ENCODE assay signal across 32 cellular contexts in genomic region chr3:30310251-30310954, GRCh38.
DNase-seq lines count a peak whose midpoint lies in the region; ATAC-seq, FAIRE-seq and TF ChIP-seq lines count a peak whose summit lies in the region.
"Had no signal": no experiment of that assay in that cellular context is flagged by ENCODE, and none has a peak within 500 bp of the region (broad histone marks: within the 10 kb centered on the region; RNA-seq: fewer than 3 reads in every experiment).

No MANE protein-coding gene starts in this region.

- H3K36me3 ChIP-seq in IMR-90 (ENCODE audit: control insufficient read depth, insufficient read depth, low read length) (no peaks in the 10 kb centered on the region), astrocyte (ENCODE audit: insufficient read depth, low read length) (no peaks in the 10 kb centered on the region), lower lobe of right lung (no peaks in the 10 kb centered on the region)
- H3K36me3 ChIP-seq: gastrocnemius medialis, MG63, suprapubic skin, uterus had no signal

- H3K9me3 ChIP-seq in IMR-90 (ENCODE audit: control insufficient read depth, insufficient read depth, low read length) = no peaks in the 10 kb centered on the region
- H3K9me3 ChIP-seq in astrocyte (ENCODE audit: insufficient read depth, low read depth, low read length) = no peaks in the 10 kb centered on the region
- H3K9me3 ChIP-seq in lower lobe of right lung = no peaks in the 10 kb centered on the region
- H3K9me3 ChIP-seq: gastrocnemius medialis, MG63, SK-N-SH, suprapubic skin, uterus had no signal

- CTCF ChIA-PET in IMR-90 (lab: Yijun Ruan, JAX) (no interaction called here), RWPE1 (lab: Yijun Ruan, JAX) (no interaction called here)

- H3K4me2 ChIP-seq in IMR-90 (ENCODE audit: low read depth, low read length) (no peak overlapping the region), astrocyte (ENCODE audit: low read length) (no peak overlapping the region)
- H3K4me2 ChIP-seq: SK-N-SH had no signal

- no peak overlapping the region for H3K56ac ChIP-seq in IMR-90 (ENCODE audit: extremely low read depth, insufficient read depth, low read length)

- TF ChIP-seq CTCF in IMR-90 (conservative IDR thresholded peaks at IDR 0.05; ENCODE audit: low read depth, low read length) = no peak
- no peak for TF ChIP-seq CTCF in astrocyte (IDR thresholded peaks at IDR 0.05; ENCODE audit: insufficient read depth, low read depth, low read length)
- TF ChIP-seq CTCF in fibroblast of pulmonary artery (IDR thresholded peaks at IDR 0.05; ENCODE audit: low read length, missing control alignments) = no peak
- no peak for TF ChIP-seq CTCF in lower lobe of right lung (IDR thresholded peaks at IDR 0.05)
- TF ChIP-seq CTCF in RWPE1 (conservative IDR thresholded peaks at IDR 0.05; ENCODE audit: low read depth) = no peak

- H3K23ac ChIP-seq in IMR-90 (ENCODE audit: low read depth, low read length) = no peak overlapping the region

- H3K27me3 ChIP-seq in IMR-90 (ENCODE audit: control insufficient read depth, insufficient read depth, low read length) (no peaks in the 10 kb centered on the region), astrocyte (ENCODE audit: insufficient read depth, low read length) (no peaks in the 10 kb centered on the region), lower lobe of right lung (ENCODE audit: low read depth) (no peaks in the 10 kb centered on the region)
- H3K27me3 ChIP-seq: gastrocnemius medialis, MG63, suprapubic skin, uterus had no signal

- no peak overlapping the region for H4K5ac ChIP-seq in IMR-90 (ENCODE audit: low read depth, low read length)

- H3K14ac ChIP-seq in IMR-90 (replicated peaks; ENCODE audit: low read depth, low read length) = no peak overlapping the region

- no peak overlapping the region for H2AFZ ChIP-seq in IMR-90 (replicated peaks; ENCODE audit: low read length, poor library complexity)
- no peak overlapping the region for H2AFZ ChIP-seq in astrocyte (ENCODE audit: low read depth, low read length)

- no peak for TF ChIP-seq POLR2A in IMR-90 (IDR thresholded peaks at IDR 0.05; ENCODE audit: low read depth, low read length)

- no peak overlapping the region for H4K8ac ChIP-seq in IMR-90 (ENCODE audit: low read depth in 2 of 2, low read length in 2 of 2)

- no peak overlapping the region for H3K27ac ChIP-seq in IMR-90 (ENCODE audit: insufficient read depth, low read length)
- no peak overlapping the region for H3K27ac ChIP-seq in astrocyte (ENCODE audit: low read depth, low read length)
- no peak overlapping the region for H3K27ac ChIP-seq in lower lobe of right lung
- no peak overlapping the region for H3K27ac ChIP-seq in RWPE1
- H3K27ac ChIP-seq: gastrocnemius medialis, suprapubic skin had no signal

- no peaks in the 10 kb centered on the region for H3K36me3 Mint-ChIP-seq in astrocyte (ENCODE audit: low read depth, unreplicated experiment)
- H3K36me3 Mint-ChIP-seq: brain had no signal

- no peak overlapping the region for H3K4ac ChIP-seq in IMR-90 (ENCODE audit: low read depth, low read length)

- no peak overlapping the region for H3K27ac Mint-ChIP-seq in astrocyte (ENCODE audit: unreplicated experiment)
- H3K27ac Mint-ChIP-seq: T-helper 1 cell treated with Interleukin-12 subunit alpha and Interleukin-12 subunit beta and Interleukin-4 antibody, amounts not matched to agents 30 μg/mL and 1 μg/mL, for 36 hours had no signal

- H3K4me1 ChIP-seq in IMR-90 (ENCODE audit: control insufficient read depth, insufficient read depth, low read length) (peaks cover 5% of the 10 kb centered on the region), astrocyte (ENCODE audit: insufficient read depth, low read length) (no peaks in the 10 kb centered on the region), lower lobe of right lung (peaks cover 4% of the 10 kb centered on the region)

- no peak for TF ChIP-seq RAD21 in IMR-90 (IDR thresholded peaks at IDR 0.05; ENCODE audit: low read length)

- no peak overlapping the region for H2AK5ac ChIP-seq in IMR-90 (ENCODE audit: low read depth, low read length)

- peak; percentile 34 for DNase-seq in IMR-90
- DNase-seq in astrocyte (ENCODE audit: low read depth) = no peak
- peak; percentile 89 for DNase-seq in fibroblast of pulmonary artery (ENCODE audit: low read depth)
- DNase-seq in lower lobe of right lung = no peak
- DNase-seq in NCI-H510A (lab: John Stamatoyannopoulos, UW) = no peak
- no peak for DNase-seq in posterior cingulate gyrus
- no peak for DNase-seq in RWPE1 (ENCODE audit: low spot score)
- DNase-seq in GM19240 (ENCODE audit: insufficient read length, low spot score) = no peak
- DNase-seq: activated CD8-positive, alpha-beta memory T cell treated with anti-CD3 and anti-CD28 coated beads for 24 hours; activated gamma-delta T cell treated with Interleukin-2 at 50 U/mL for 16 hours; C1 segment of cervical spinal cord; COR-L47; DMS53; gastrocnemius medialis; GDM1; H9; hypothalamus; MG63; NCI-H1436; NCI-H2081 treated with DMSO at 0.1 percent for 48 hours; NCI-H345; NCI-H774; RPMI8226; SK-N-SH; stimulated activated naive CD4-positive, alpha-beta T cell; uterus had no signal

- POLR2A ChIA-PET in IMR-90 (lab: Charles Lee; ENCODE audit: unreplicated experiment) = no interaction called here
- POLR2A ChIA-PET in RWPE1 (lab: Yijun Ruan, JAX; ENCODE audit: low non-redundant PET) = no interaction called here

- no peaks in the 10 kb centered on the region for H3K79me2 ChIP-seq in astrocyte (ENCODE audit: insufficient read depth, low read length)

- in situ Hi-C loops in IMR-90 (cut with MboI; ENCODE audit: low sequenced_read_pairs) = no loop called here

- H3K18ac ChIP-seq in IMR-90 (ENCODE audit: low read depth, low read length) = peak overlapping the region; percentile 55

- peaks cover 5% of the 10 kb centered on the region for H3K4me1 Mint-ChIP-seq in astrocyte (ENCODE audit: low read depth, unreplicated experiment)
- H3K4me1 Mint-ChIP-seq: brain had no signal

- no peak overlapping the region for H2AK9ac ChIP-seq in IMR-90 (replicated peaks; ENCODE audit: low read depth, low read length, poor library complexity)

- H2BK20ac ChIP-seq in IMR-90 (ENCODE audit: low read depth, low read length) = 0 out of 2 replicates have a peak overlapping the region, but pooled peaks have one; percentile 15

- no peak overlapping the region for H2BK5ac ChIP-seq in IMR-90 (ENCODE audit: low read depth, low read length, poor library complexity, severe bottlenecking)

- dilution Hi-C loops in IMR-90 (cut with HindIII; ENCODE audit: low sequenced_read_pairs, unreplicated experiment) = no loop called here

- H4K20me1 ChIP-seq in IMR-90 (ENCODE audit: insufficient read depth, low read length) = no peaks in the 10 kb centered on the region
- no peaks in the 10 kb centered on the region for H4K20me1 ChIP-seq in astrocyte (ENCODE audit: insufficient read depth, low read length)

- no peak overlapping the region for H3K9ac ChIP-seq in IMR-90 (ENCODE audit: low read depth, low read length)
- H3K9ac ChIP-seq in astrocyte (ENCODE audit: low read length) = no peak overlapping the region
- H3K9ac ChIP-seq: SK-N-SH had no signal

- H3K9me1 ChIP-seq in IMR-90 (ENCODE audit: insufficient read depth, low read length) = no peaks in the 10 kb centered on the region

- H2BK120ac ChIP-seq in IMR-90 (ENCODE audit: low read depth, low read length) = no peak overlapping the region

- ATAC-seq in IMR-90 (ENCODE audit: low read depth) (no peak), lower lobe of right lung (peak; percentile 11 to 68)
- ATAC-seq: gastrocnemius medialis, K562 had no signal

- H3K79me1 ChIP-seq in IMR-90 (ENCODE audit: low read depth in 1 of 2, low read length in 2 of 2) = no peaks in the 10 kb centered on the region

- WGBS in IMR-90 (ENCODE audit: extremely low coverage in 2 of 2, insufficient read length in 1 of 2), 2 experiments = no CpG with 5 or more reads among the region's 2 CpGs

- H3K27me3 Mint-ChIP-seq in astrocyte (ENCODE audit: low read depth, unreplicated experiment) = no peaks in the 10 kb centered on the region

- H3K9me3 Mint-ChIP-seq in astrocyte (ENCODE audit: unreplicated experiment) = no peaks in the 10 kb centered on the region
- H3K9me3 Mint-ChIP-seq: H9 had no signal

- H3K4me3 ChIP-seq in IMR-90 (ENCODE audit: insufficient read depth, low read depth, low read length) = no peak overlapping the region
- H3K4me3 ChIP-seq in astrocyte (ENCODE audit: insufficient read depth, low read depth, low read length) = no peak overlapping the region
- no peak overlapping the region for H3K4me3 ChIP-seq in fibroblast of pulmonary artery (replicated peaks; ENCODE audit: low read depth, low read length)
- no peak overlapping the region for H3K4me3 ChIP-seq in lower lobe of right lung
- H3K4me3 ChIP-seq: gastrocnemius medialis, K562, MG63, suprapubic skin, uterus had no signal

- intact Hi-C loops in IMR-90 (cut with micrococcal nuclease) (loop anchor here (10.0 kb wide), 1 partner anchor 266 kb away; no protein-coding TSS in a partner anchor), lower lobe of right lung (cut with DNase I) (no loop called here), posterior cingulate gyrus (cut with DNase I) (no loop called here)

- BruUV-seq in IMR-90 (replicated peaks; lab: Mats Ljungman, UMichigan) = no TSS peak

- peak; percentile 68 for FAIRE-seq in astrocyte (lab: Jason Lieb, UNC)
- FAIRE-seq: islet of Langerhans, K562, TTC549 had no signal

- no peak overlapping the region for H2BK15ac ChIP-seq in IMR-90 (ENCODE audit: low read depth, low read length)

- no peak overlapping the region for H4K91ac ChIP-seq in IMR-90 (ENCODE audit: insufficient read depth, low read depth, low read length)

- no peak overlapping the region for H3K4me3 Mint-ChIP-seq in astrocyte (ENCODE audit: unreplicated experiment)
- H3K4me3 Mint-ChIP-seq: brain; H9; T-helper 1 cell treated with Interleukin-12 subunit alpha and Interleukin-12 subunit beta and Interleukin-4 antibody, amounts not matched to agents 30 μg/mL and 1 μg/mL, for 36 hours had no signal

TF ChIP-seq in IMR-90, 13 proteins besides CTCF, POLR2A, EP300 and RAD21:
- TF ChIP-seq RCOR1 (IDR thresholded peaks at IDR 0.05; ENCODE audit: insufficient replicate concordance, low read length) (no peak), CEBPB (IDR thresholded peaks at IDR 0.05; ENCODE audit: low read depth, low read length) (peak; percentile 13; the same call in 1 of the 2 replicates)

Comparison
In these comparisons a context has a peak if more than half of its experiments do, and no peak if none do; other contexts are left out.
1. DNase-seq: peak in IMR-90 (single experiment) and fibroblast of pulmonary artery (single experiment); none in astrocyte (single experiment), lower lobe of right lung (single experiment), NCI-H510A (single experiment), posterior cingulate gyrus (0 of 10), RWPE1 (single experiment) and GM19240 (single experiment).